Comparison of ENCODE assay signal across 8 cellular contexts in the genomic region with DNA sequence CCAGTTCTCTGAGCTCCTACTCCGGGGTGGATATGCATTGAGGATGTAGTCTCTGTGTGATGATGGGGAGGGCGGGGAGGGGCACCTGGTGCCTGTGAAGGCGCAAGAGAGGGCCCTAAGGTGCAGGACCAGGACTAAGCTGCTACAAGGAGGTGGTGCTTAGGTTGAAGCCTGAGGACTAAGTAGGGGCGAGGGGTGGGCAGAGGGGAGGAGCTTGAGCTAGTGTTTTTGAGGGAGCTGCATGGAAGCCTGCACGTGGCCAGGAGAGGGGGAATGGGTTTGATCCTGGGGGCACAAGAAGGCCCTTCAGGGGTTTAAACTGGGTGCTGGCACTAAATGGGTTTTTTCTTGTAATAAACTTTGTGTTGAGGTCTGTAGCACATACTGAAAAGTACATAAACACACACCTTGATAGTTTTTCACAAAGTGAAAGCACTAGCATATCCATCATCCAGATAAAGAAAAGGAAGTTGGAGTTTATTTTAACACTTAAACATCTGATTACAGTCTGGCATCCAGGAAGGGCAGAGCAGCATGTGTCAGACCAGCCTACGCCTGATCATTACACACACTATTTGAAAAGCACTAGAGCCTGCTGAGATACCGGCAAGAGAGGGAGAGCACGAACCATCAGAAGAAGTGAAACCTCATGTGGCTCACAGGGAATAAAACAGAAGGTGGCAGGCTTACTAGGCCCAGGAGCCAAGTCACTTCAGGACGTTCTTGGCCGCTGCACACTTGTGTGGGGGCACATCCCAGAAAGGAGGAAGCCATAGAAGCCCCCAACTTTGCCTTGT.
A peak's percentile ranks its signal among the peaks of the same experiment; 100 is the strongest.
DNase-seq lines count a peak whose midpoint lies in the region; ATAC-seq and TF ChIP-seq lines count a peak whose summit lies in the region.

No MANE protein-coding gene starts in this region.

- H3K4me1 ChIP-seq in endocrine pancreas (ENCODE audit: control insufficient read depth, insufficient read depth, low read length): peaks cover 4% of the 10 kb centered on the region
- H3K4me1 ChIP-seq in psoas muscle: peaks cover 40% of the 10 kb centered on the region

- DNase-seq in NCI-H2029 (lab: John Stamatoyannopoulos, UW): peak; percentile 25
- DNase-seq in NCI-H2029 treated with DMSO at 0.1 percent for 48 hours (lab: John Stamatoyannopoulos, UW): no peak
- peak; percentile 44 for DNase-seq in Jurkat, Clone E6-1 (ENCODE audit: low read depth, low spot score)
- no peak for DNase-seq in psoas muscle
- no peak for DNase-seq in NCI-H1048 (lab: John Stamatoyannopoulos, UW)
- DNase-seq in NCI-H526 (lab: John Stamatoyannopoulos, UW): no peak

- intact Hi-C loops in psoas muscle (cut with DNase I): loop anchor here in 1 of 2 donors (2.0 kb wide), 1 partner anchor 33 kb away; no protein-coding TSS in a partner anchor

- H3K36me3 ChIP-seq in endocrine pancreas (ENCODE audit: control insufficient read depth, insufficient read depth, low read length): no peaks in the 10 kb centered on the region
- H3K36me3 ChIP-seq in psoas muscle (ENCODE audit: insufficient read depth in 1 of 2, low read depth in 1 of 2): peaks cover 0 to 20% of the 10 kb centered on the region in 2 donors

- no peaks in the 10 kb centered on the region for H3K9me3 ChIP-seq in endocrine pancreas (ENCODE audit: control insufficient read depth, low read length)
- no peaks in the 10 kb centered on the region for H3K9me3 ChIP-seq in psoas muscle

- H3K27ac ChIP-seq in psoas muscle: peak overlapping the region; percentile 36

- H3K27me3 ChIP-seq in endocrine pancreas (ENCODE audit: control insufficient read depth, insufficient read depth, low read length) (no peaks in the 10 kb centered on the region), psoas muscle (ENCODE audit: insufficient read depth in 3 of 3, low read length in 2 of 3) (no peaks in the 10 kb centered on the region)

- WGBS in psoas muscle, 3 donors: 73 to 78% (median 78%) methylated on average over 10 of the region's 10 CpGs

- no peak overlapping the region for H3K9ac ChIP-seq in endocrine pancreas (ENCODE audit: control insufficient read depth, insufficient read depth, low read length)

- no peak for TF ChIP-seq CTCF in psoas muscle (IDR thresholded peaks at IDR 0.05)

- no peak overlapping the region for H3K4me3 ChIP-seq in Jurkat, Clone E6-1 (ENCODE audit: low read length)
- peak overlapping the region; percentile 55 for H3K4me3 ChIP-seq in endocrine pancreas (ENCODE audit: control insufficient read depth, insufficient read depth, low read length)
- no peak overlapping the region for H3K4me3 ChIP-seq in psoas muscle

- ATAC-seq in psoas muscle: no peak
- no peak for ATAC-seq in GM19324 (IDR thresholded peaks at IDR 0.05; ENCODE audit: low FRiP score, unreplicated experiment)

Comparison
In these comparisons a context has a peak if more than half of its experiments do, and no peak if none do; other contexts are left out.
1. DNase-seq: peak in NCI-H2029 (single experiment) and Jurkat, Clone E6-1 (single experiment); none in NCI-H2029 treated with DMSO at 0.1 percent for 48 hours (single experiment), psoas muscle (0 of 2), NCI-H1048 (single experiment) and NCI-H526 (0 of 2).